Comparison of ENCODE assay signal across 9 cellular contexts in genomic region chr13:99296270-99296865, GRCh38. TPM values are rescaled to one million over a fixed set of nuclear protein-coding genes. Genes with fewer than 3 reads are reported as not detected.
DNase-seq lines count a peak whose midpoint lies in the region; ATAC-seq and TF ChIP-seq lines count a peak whose summit lies in the region.
"Had no signal": no experiment of that assay in that cellular context is flagged by ENCODE, and none has a peak within 500 bp of the region (broad histone marks: within the 10 kb centered on the region; RNA-seq: fewer than 3 reads in every experiment).

No MANE protein-coding gene starts in this region.

- H3K27ac ChIP-seq in trophoblast cell (ENCODE audit: low read depth, low read length), result no peak overlapping the region

- H3K4me3 Mint-ChIP-seq in activated CD8-positive, alpha-beta memory T cell treated with anti-CD3 and anti-CD28 coated beads, Interleukin-2, amount 10 ng/mL, durations not matched to agents 7 days and 5 days, result peak overlapping the region; percentile 68
- H3K4me3 Mint-ChIP-seq in activated T-helper 1 cell treated with anti-CD3 and anti-CD28 coated beads, Interleukin-12 subunit alpha, Interleukin-12 subunit beta, Interleukin-2, Interleukin-4 antibody, amounts not matched to agents 30 ng/mL and 10 ng/mL and 1 ng/mL, durations not matched to agents 14 hours and 24 hours and 36 hours, result peak overlapping the region; percentile 77
- H3K4me3 Mint-ChIP-seq in stimulated activated naive CD8-positive, alpha-beta T cell treated with anti-CD3 and anti-CD28 coated beads, Interleukin-15, amount 100 ng/mL, for 72 hours, result peak overlapping the region; percentile 67 to 70

- no peaks in the 10 kb centered on the region for H3K79me2 ChIP-seq in trophoblast cell (ENCODE audit: control insufficient read depth, insufficient read depth, low read length, poor library complexity)

- no peak overlapping the region for H2BK120ac ChIP-seq in trophoblast cell (ENCODE audit: insufficient read depth, low read length, poor library complexity)

- H3K27me3 ChIP-seq in trophoblast cell (ENCODE audit: insufficient read depth, low read length), result no peaks in the 10 kb centered on the region

- TF ChIP-seq CTCF in GM10248 (IDR thresholded peaks at IDR 0.05; ENCODE audit: control extremely low read depth, extremely low read depth, low read depth, missing control alignments), result no peak

- peaks cover 47% of the 10 kb centered on the region for H3K36me3 Mint-ChIP-seq in activated CD8-positive, alpha-beta memory T cell treated with anti-CD3 and anti-CD28 coated beads, Interleukin-2, amount 10 ng/mL, durations not matched to agents 7 days and 5 days
- peaks cover 35% of the 10 kb centered on the region for H3K36me3 Mint-ChIP-seq in activated T-helper 1 cell treated with anti-CD3 and anti-CD28 coated beads, Interleukin-12 subunit alpha, Interleukin-12 subunit beta, Interleukin-2, Interleukin-4 antibody, amounts not matched to agents 30 ng/mL and 10 ng/mL and 1 ng/mL, durations not matched to agents 14 hours and 24 hours and 36 hours (ENCODE audit: low read depth)

- no peaks in the 10 kb centered on the region for H3K27me3 Mint-ChIP-seq in activated CD8-positive, alpha-beta memory T cell treated with anti-CD3 and anti-CD28 coated beads, Interleukin-2, amount 10 ng/mL, durations not matched to agents 7 days and 5 days
- H3K27me3 Mint-ChIP-seq in activated T-helper 1 cell treated with anti-CD3 and anti-CD28 coated beads, Interleukin-12 subunit alpha, Interleukin-12 subunit beta, Interleukin-2, Interleukin-4 antibody, amounts not matched to agents 30 ng/mL and 10 ng/mL and 1 ng/mL, durations not matched to agents 14 hours and 24 hours and 36 hours (ENCODE audit: insufficient read depth), result no peaks in the 10 kb centered on the region
- H3K27me3 Mint-ChIP-seq in stimulated activated naive CD8-positive, alpha-beta T cell treated with anti-CD3 and anti-CD28 coated beads, Interleukin-15, amount 100 ng/mL, for 72 hours, result no peaks in the 10 kb centered on the region

- H2BK5ac ChIP-seq in trophoblast cell (ENCODE audit: low read depth, low read length, poor library complexity), result no peak overlapping the region

- POLR2A ChIA-PET in GM10248 (lab: Yijun Ruan, JAX), result no interaction called here

- H2AFZ ChIP-seq in trophoblast cell (ENCODE audit: insufficient read depth, low read length, poor library complexity), result no peak overlapping the region

- peak; percentile 68 for ATAC-seq in activated CD8-positive, alpha-beta memory T cell treated with anti-CD3 and anti-CD28 coated beads, Interleukin-2, amount 10 ng/mL, durations not matched to agents 7 days and 5 days
- peak; percentile 54 for ATAC-seq in HG03045 (IDR thresholded peaks at IDR 0.05; ENCODE audit: unreplicated experiment)
- peak; percentile 93 for ATAC-seq in stimulated activated naive CD8-positive, alpha-beta T cell treated with anti-CD3 and anti-CD28 coated beads, Interleukin-15, amount 100 ng/mL, for 72 hours

- no peak overlapping the region for H4K12ac ChIP-seq in trophoblast cell (ENCODE audit: low read depth, low read length)

- H3K14ac ChIP-seq in trophoblast cell (ENCODE audit: low read length), result no peak overlapping the region

- intact Hi-C loops in activated T-helper 1 cell treated with anti-CD3 and anti-CD28 coated beads, Interleukin-12 subunit alpha, Interleukin-12 subunit beta, Interleukin-2, Interleukin-4 antibody, amounts not matched to agents 30 ng/mL and 10 ng/mL and 1 ng/mL, durations not matched to agents 14 hours and 24 hours and 36 hours (cut with micrococcal nuclease), result loop anchor here (1.0 to 2.0 kb wide), 6 partner anchors 8 to 85 kb away; partner anchors contain the start of genes GPR18 and GPR183

- DNase-seq in activated CD8-positive, alpha-beta memory T cell treated with anti-CD3 and anti-CD28 coated beads, Interleukin-2, amount 10 ng/mL, durations not matched to agents 7 days and 5 days, result no peak
- DNase-seq in activated CD8-positive, alpha-beta memory T cell treated with anti-CD3 and anti-CD28 coated beads for 24 hours, result no peak
- no peak for DNase-seq in activated T-helper 1 cell treated with anti-CD3 and anti-CD28 coated beads, Interleukin-12 subunit alpha, Interleukin-12 subunit beta, Interleukin-2, Interleukin-4 antibody, amounts not matched to agents 30 ng/mL and 10 ng/mL and 1 ng/mL, durations not matched to agents 14 hours and 24 hours and 36 hours (ENCODE audit: low spot score)
- DNase-seq in stimulated activated naive CD8-positive, alpha-beta T cell treated with anti-CD3 and anti-CD28 coated beads, Interleukin-15, amount 100 ng/mL, for 72 hours, result no peak
- DNase-seq in GM10248 (ENCODE audit: extremely low spot score) (no peak), trophoblast cell (no peak), NCI-H748 treated with DMSO at 0.1 percent for 48 hours (lab: John Stamatoyannopoulos, UW) (no peak)
- DNase-seq: RPMI8226 had no signal

- H3K4me2 ChIP-seq in trophoblast cell (ENCODE audit: low read length), result no peak overlapping the region

- no peak overlapping the region for H3K9ac ChIP-seq in trophoblast cell (ENCODE audit: low read length)

- WGBS in trophoblast cell (ENCODE audit: extremely low coverage, insufficient coverage, insufficient read length), result no CpG with 5 or more reads among the region's 4 CpGs

- peaks cover 5 to 7% of the 10 kb centered on the region in 2 experiments for H3K4me1 ChIP-seq in trophoblast cell (ENCODE audit: control insufficient read depth in 1 of 2, insufficient read depth in 2 of 2, low read length in 2 of 2)

- no peak overlapping the region for H4K91ac ChIP-seq in trophoblast cell (ENCODE audit: low read depth, low read length)

- no peak overlapping the region for H4K8ac ChIP-seq in trophoblast cell (ENCODE audit: low read depth, low read length)

- H2AK5ac ChIP-seq in trophoblast cell (ENCODE audit: low read length), result no peak overlapping the region

- H3K9me3 Mint-ChIP-seq in activated CD8-positive, alpha-beta memory T cell treated with anti-CD3 and anti-CD28 coated beads, Interleukin-2, amount 10 ng/mL, durations not matched to agents 7 days and 5 days (ENCODE audit: low read depth), result no peaks in the 10 kb centered on the region
- H3K9me3 Mint-ChIP-seq in activated T-helper 1 cell treated with anti-CD3 and anti-CD28 coated beads, Interleukin-12 subunit alpha, Interleukin-12 subunit beta, Interleukin-2, Interleukin-4 antibody, amounts not matched to agents 30 ng/mL and 10 ng/mL and 1 ng/mL, durations not matched to agents 14 hours and 24 hours and 36 hours, result no peaks in the 10 kb centered on the region
- no peaks in the 10 kb centered on the region for H3K9me3 Mint-ChIP-seq in stimulated activated naive CD8-positive, alpha-beta T cell treated with anti-CD3 and anti-CD28 coated beads, Interleukin-15, amount 100 ng/mL, for 72 hours

- H3K4me1 Mint-ChIP-seq in activated CD8-positive, alpha-beta memory T cell treated with anti-CD3 and anti-CD28 coated beads, Interleukin-2, amount 10 ng/mL, durations not matched to agents 7 days and 5 days, result peaks cover 74% of the 10 kb centered on the region
- peaks cover 73% of the 10 kb centered on the region for H3K4me1 Mint-ChIP-seq in activated T-helper 1 cell treated with anti-CD3 and anti-CD28 coated beads, Interleukin-12 subunit alpha, Interleukin-12 subunit beta, Interleukin-2, Interleukin-4 antibody, amounts not matched to agents 30 ng/mL and 10 ng/mL and 1 ng/mL, durations not matched to agents 14 hours and 24 hours and 36 hours (ENCODE audit: low read depth)
- peaks cover 71% of the 10 kb centered on the region for H3K4me1 Mint-ChIP-seq in stimulated activated naive CD8-positive, alpha-beta T cell treated with anti-CD3 and anti-CD28 coated beads, Interleukin-15, amount 100 ng/mL, for 72 hours

- peak overlapping the region; percentile 92 for H3K27ac Mint-ChIP-seq in activated CD8-positive, alpha-beta memory T cell treated with anti-CD3 and anti-CD28 coated beads, Interleukin-2, amount 10 ng/mL, durations not matched to agents 7 days and 5 days
- H3K27ac Mint-ChIP-seq in activated T-helper 1 cell treated with anti-CD3 and anti-CD28 coated beads, Interleukin-12 subunit alpha, Interleukin-12 subunit beta, Interleukin-2, Interleukin-4 antibody, amounts not matched to agents 30 ng/mL and 10 ng/mL and 1 ng/mL, durations not matched to agents 14 hours and 24 hours and 36 hours, result peak overlapping the region; percentile 95
- H3K27ac Mint-ChIP-seq in stimulated activated naive CD8-positive, alpha-beta T cell treated with anti-CD3 and anti-CD28 coated beads, Interleukin-15, amount 100 ng/mL, for 72 hours, result peak overlapping the region; percentile 60 to 89

- H2BK12ac ChIP-seq in trophoblast cell (ENCODE audit: low read length), result no peak overlapping the region

- H3K18ac ChIP-seq in trophoblast cell (ENCODE audit: low read length), result no peak overlapping the region

- CTCF ChIA-PET in activated CD8-positive, alpha-beta memory T cell treated with anti-CD3 and anti-CD28 coated beads, Interleukin-2, amount 10 ng/mL, durations not matched to agents 7 days and 5 days (lab: Charles Lee), result interaction anchor here (0.8 to 2.5 kb wide), 10 partner anchors 9 to 141 kb away, joined by 3 to 9 read pairs (median 4); no protein-coding TSS in a partner anchor
- CTCF ChIA-PET in GM10248 (lab: Yijun Ruan, JAX), result interaction anchor here (0.9 to 4.2 kb wide), 6 partner anchors 15 to 141 kb away, joined by 3 to 25 read pairs (median 4); no protein-coding TSS in a partner anchor

- no peaks in the 10 kb centered on the region for H3K9me3 ChIP-seq in trophoblast cell (ENCODE audit: insufficient read depth, low read depth, low read length)

- H3K36me3 ChIP-seq in trophoblast cell (ENCODE audit: control insufficient read depth in 1 of 2, insufficient read depth in 2 of 2, low read length in 2 of 2), result no peaks in the 10 kb centered on the region

- H3K23ac ChIP-seq in trophoblast cell (ENCODE audit: low read length), result no peak overlapping the region

- no peak overlapping the region for H3K4ac ChIP-seq in trophoblast cell (ENCODE audit: low read depth, low read length)

- H3K79me1 ChIP-seq in trophoblast cell (ENCODE audit: low read length), result no peaks in the 10 kb centered on the region

- H3K4me3 ChIP-seq in trophoblast cell (ENCODE audit: low read depth, low read length), result no peak overlapping the region

RNA-seq across cellular contexts. Expression of gene GPR183, which starts 10.8 kb away (rescaled TPM):
- total RNA-seq in activated CD8-positive, alpha-beta memory T cell treated with anti-CD3 and anti-CD28 coated beads, Interleukin-2, amount 10 ng/mL, durations not matched to agents 7 days and 5 days, result 10 to 100 TPM; 15.3 to 19.5 TPM
- total RNA-seq in activated T-helper 1 cell treated with anti-CD3 and anti-CD28 coated beads, Interleukin-12 subunit alpha, Interleukin-12 subunit beta, Interleukin-2, Interleukin-4 antibody, amounts not matched to agents 30 ng/mL and 10 ng/mL and 1 ng/mL, durations not matched to agents 14 hours and 24 hours and 36 hours, result 22.6 and 23.6 TPM in 2 replicates
- 0.16 and 0.19 TPM in 2 replicates for polyA plus RNA-seq in trophoblast cell (2013)

RNA-seq across cellular contexts. Expression of gene GPR18, which starts 38.2 kb away (rescaled TPM):
- total RNA-seq in activated CD8-positive, alpha-beta memory T cell treated with anti-CD3 and anti-CD28 coated beads, Interleukin-2, amount 10 ng/mL, durations not matched to agents 7 days and 5 days, result 10 to 100 TPM; 11.1 to 13.1 TPM
- total RNA-seq in activated T-helper 1 cell treated with anti-CD3 and anti-CD28 coated beads, Interleukin-12 subunit alpha, Interleukin-12 subunit beta, Interleukin-2, Interleukin-4 antibody, amounts not matched to agents 30 ng/mL and 10 ng/mL and 1 ng/mL, durations not matched to agents 14 hours and 24 hours and 36 hours, result 12.0 and 15.9 TPM in 2 replicates
- polyA plus RNA-seq in trophoblast cell (2013), result not detected in 2 replicates
